23 cellular contexts compared by ENCODE assay signal in the genomic region with DNA sequence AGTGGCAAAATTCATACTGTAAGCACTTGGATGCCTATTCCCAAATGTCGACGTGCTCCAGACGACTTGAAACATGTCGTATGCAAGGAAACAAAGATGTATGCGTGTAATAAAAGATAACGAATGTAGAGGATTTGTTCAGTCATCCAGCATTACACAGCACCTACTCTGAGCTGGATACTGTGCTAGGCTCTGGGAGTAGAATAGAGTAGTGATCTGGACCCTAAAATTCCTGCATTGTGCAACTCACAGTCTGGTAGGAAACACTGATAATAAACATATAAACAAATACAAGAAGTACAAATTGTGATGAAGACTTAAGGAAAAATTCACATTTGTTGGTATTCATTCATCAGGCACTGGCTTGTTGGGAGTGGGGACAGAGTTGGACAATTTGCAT. TPM values are rescaled to one million over a fixed set of nuclear protein-coding genes. Genes with fewer than 3 reads are reported as not detected.
"Had no signal": no experiment of that assay in that cellular context is flagged by ENCODE, and none has a peak within 500 bp of the region (broad histone marks: within the 10 kb centered on the region; RNA-seq: fewer than 3 reads in every experiment).

No MANE protein-coding gene starts in this region.

- H3K36me3 ChIP-seq: esophagus muscularis mucosa, neutrophil, pancreas, sigmoid colon, thyroid gland, uterus had no signal

- H3K4me3 Mint-ChIP-seq: activated CD4-positive, alpha-beta T cell treated with anti-CD3 and anti-CD28 coated beads, Interleukin-2, amount 10 ng/mL, durations not matched to agents 7 days and 5 days; activated CD8-positive, alpha-beta T cell treated with anti-CD3 and anti-CD28 coated beads, Interleukin-2, amount 10 ng/mL, durations not matched to agents 7 days and 5 days; activated T-cell treated with anti-CD3 and anti-CD28 coated beads, Interleukin-2, amount 50 U/mL, for 24 hours; T-helper 1 cell treated with Interleukin-12 subunit alpha and Interleukin-12 subunit beta and Interleukin-4 antibody, amounts not matched to agents 30 μg/mL and 1 μg/mL, for 36 hours had no signal

- ATAC-seq: activated CD4-positive, CD25-positive, alpha-beta regulatory T cell treated with anti-CD3 and anti-CD28 coated beads, Interleukin-2, amount 50 U/mL, for 24 hours; activated CD8-positive, alpha-beta T cell treated with anti-CD3 and anti-CD28 coated beads, Interleukin-2, amount 10 ng/mL, durations not matched to agents 7 days and 5 days; left lobe of liver; pancreas had no signal

- H3K4me3 ChIP-seq: esophagus muscularis mucosa, pancreas, sigmoid colon, thyroid gland, uterus had no signal

- H3K27ac ChIP-seq: esophagus muscularis mucosa, neutrophil, pancreas, sigmoid colon, thyroid gland, uterus had no signal

- H3K4me1 ChIP-seq: pancreas, uterus had no signal

- H3K27ac Mint-ChIP-seq: activated CD8-positive, alpha-beta T cell treated with anti-CD3 and anti-CD28 coated beads, Interleukin-2, amount 10 ng/mL, durations not matched to agents 7 days and 5 days; activated T-cell treated with anti-CD3 and anti-CD28 coated beads, Interleukin-2, amount 50 U/mL, for 24 hours had no signal

- DNase-seq: activated CD4-positive, alpha-beta T cell treated with anti-CD3 and anti-CD28 coated beads, Interleukin-2, amount 10 ng/mL, durations not matched to agents 7 days and 5 days; activated CD8-positive, alpha-beta T cell treated with anti-CD3 and anti-CD28 coated beads, Interleukin-2, amount 10 ng/mL, durations not matched to agents 7 days and 5 days; activated naive CD4-positive, alpha-beta T cell treated with anti-CD3 and anti-CD28 coated beads, Interleukin-2, amount 50 U/mL, for 16 hours; activated T-cell treated with anti-CD3 and anti-CD28 coated beads, Interleukin-2, amount 50 U/mL, for 24 hours; aorta; cerebellar nuclear complex; cortex of kidney; effector CD4-positive, alpha-beta T cell; islet precursor cell; mammary epithelial cell; naive B cell; pancreas; sigmoid colon; stimulated activated naive CD4-positive, alpha-beta T cell treated with Interleukin-2 at 50 U/mL for 16 hours; thyroid gland; uterus had no signal

- H3K9me3 ChIP-seq: esophagus muscularis mucosa, neutrophil, pancreas, sigmoid colon, thyroid gland, uterus had no signal

RNA-seq across cellular contexts. Expression of a gene that starts 5.7 kb away (rescaled TPM):
- total RNA-seq: activated CD8-positive, alpha-beta T cell treated with anti-CD3 and anti-CD28 coated beads, Interleukin-2, amount 10 ng/mL, durations not matched to agents 7 days and 5 days; aorta; endothelial cell of umbilical vein; mammary epithelial cell; pancreas; sigmoid colon; subcutaneous adipose tissue had no signal
- polyA plus RNA-seq: endothelial cell of umbilical vein, mammary epithelial cell, pancreas had no signal
